ENCODE assay signal across 17 cellular contexts in genomic region chr12:29239336-29239735, GRCh38.
DNase-seq lines count a peak whose midpoint lies in the region; ATAC-seq, FAIRE-seq and TF ChIP-seq lines count a peak whose summit lies in the region.
"Had no signal": no experiment of that assay in that cellular context is flagged by ENCODE, and none has a peak within 500 bp of the region (broad histone marks: within the 10 kb centered on the region; RNA-seq: fewer than 3 reads in every experiment).

No MANE protein-coding gene starts in this region.

- no peaks in the 10 kb centered on the region for H3K9me3 ChIP-seq in PC-3 (ENCODE audit: low read length)
- H3K9me3 ChIP-seq in endothelial cell of umbilical vein (replicated peaks; ENCODE audit: control insufficient read depth, insufficient read depth, low read length): no peaks in the 10 kb centered on the region
- no peaks in the 10 kb centered on the region for H3K9me3 ChIP-seq in mesenchymal stem cell (ENCODE audit: control insufficient read depth, low read length)
- H3K9me3 ChIP-seq: BLaER1, HAP-1 had no signal

- no peak overlapping the region for H2AK5ac ChIP-seq in mesenchymal stem cell (ENCODE audit: low read length, severe bottlenecking)

- WGBS in mesenchymal stem cell: no CpG with 5 or more reads among the region's 1 CpG

- no peaks in the 10 kb centered on the region for H3K27me3 ChIP-seq in PC-3 (ENCODE audit: low read length)
- no peaks in the 10 kb centered on the region for H3K27me3 ChIP-seq in endothelial cell of umbilical vein (ENCODE audit: control insufficient read depth in 2 of 2, insufficient read depth in 2 of 2, low read length in 2 of 2)
- H3K27me3 ChIP-seq in mesenchymal stem cell (ENCODE audit: control insufficient read depth in 1 of 2, insufficient read depth in 1 of 2, low read length in 2 of 2): no peaks in the 10 kb centered on the region
- H3K27me3 ChIP-seq: BLaER1 had no signal

- intact Hi-C loops in PC-3 (cut with micrococcal nuclease) (no loop called here), endothelial cell of umbilical vein (cut with micrococcal nuclease) (loop anchor here (10.0 kb wide), 1 partner anchor 475 kb away; no protein-coding TSS in a partner anchor), posterior vena cava (cut with DNase I) (no loop called here)

- no peak overlapping the region for H3K4me3 ChIP-seq in PC-3 (ENCODE audit: low read length)
- H3K4me3 ChIP-seq in endothelial cell of umbilical vein (replicated peaks in 1 of 3; ENCODE audit: insufficient read depth in 1 of 3, low read depth in 1 of 3, low read length in 3 of 3): no peak overlapping the region
- H3K4me3 ChIP-seq in mesenchymal stem cell (ENCODE audit: insufficient read depth in 1 of 2, low read depth in 1 of 2, low read length in 2 of 2): no peak overlapping the region
- H3K4me3 ChIP-seq: BLaER1, GM12878, GM23248, HAP-1 had no signal

- H2BK120ac ChIP-seq in mesenchymal stem cell (ENCODE audit: low read depth, low read length): no peak overlapping the region

- TF ChIP-seq POLR2A in endothelial cell of umbilical vein (IDR thresholded peaks at IDR 0.05; ENCODE audit: low read depth, low read length): no peak

- POLR2A ChIA-PET in PC-3 (lab: Charles Lee; ENCODE audit: unreplicated experiment) (interaction anchor here (0.7 kb wide), 1 partner anchor 237 kb away, joined by 3 read pairs; no protein-coding TSS in a partner anchor), endothelial cell of umbilical vein (lab: Charles Lee) (no interaction called here)

- DNase-seq in PC-3 (no peak), endothelial cell of umbilical vein (ENCODE audit: low read depth, low spot score) (no peak), mesenchymal stem cell (no peak), stromal cell of bone marrow (ENCODE audit: low read depth) (peak; percentile 35), KG1 (lab: John Stamatoyannopoulos, UW) (no peak), posterior vena cava (ENCODE audit: low spot score) (no peak), NCI-H510A (lab: John Stamatoyannopoulos, UW) (no peak)
- DNase-seq: 8988T; CD4-positive, alpha-beta memory T cell; DMS 273 treated with DMSO at 0.1 percent for 48 hours; DND-41; GM23248 had no signal

- ATAC-seq in PC-3 (no peak), GM21390 (IDR thresholded peaks at IDR 0.05; ENCODE audit: unreplicated experiment) (no peak)
- ATAC-seq: GM12878 had no signal

- H3K14ac ChIP-seq in mesenchymal stem cell (ENCODE audit: low read length in 2 of 2): no peak overlapping the region

- no peak overlapping the region for H2BK5ac ChIP-seq in mesenchymal stem cell (ENCODE audit: low read depth, low read length, poor library complexity, severe bottlenecking)

- CTCF ChIA-PET in PC-3 (lab: Charles Lee): interaction anchor here (0.6 to 0.7 kb wide), 2 partner anchors 72 to 166 kb away, joined by 3 read pairs; no protein-coding TSS in a partner anchor
- CTCF ChIA-PET in endothelial cell of umbilical vein (lab: Charles Lee): interaction anchor here (1.1 to 1.7 kb wide), 3 partner anchors 14 to 151 kb away, joined by 3 to 4 read pairs (median 4); no protein-coding TSS in a partner anchor

- H4K91ac ChIP-seq in mesenchymal stem cell (ENCODE audit: low read length): no peak overlapping the region

- no peak overlapping the region for H3K9ac ChIP-seq in PC-3 (ENCODE audit: low read length)
- peak overlapping the region; percentile 46 for H3K9ac ChIP-seq in endothelial cell of umbilical vein (replicated peaks; ENCODE audit: extremely low read depth, insufficient read depth, low read length)
- peak overlapping the region; percentile 3 for H3K9ac ChIP-seq in mesenchymal stem cell (ENCODE audit: low read length)
- H3K9ac ChIP-seq: BLaER1, GM23248 had no signal

- H3K9me2 ChIP-seq in PC-3 (replicated peaks; ENCODE audit: low read length): no peaks in the 10 kb centered on the region

- no peaks in the 10 kb centered on the region for H3K9me1 ChIP-seq in endothelial cell of umbilical vein (replicated peaks; ENCODE audit: control insufficient read depth, extremely low read depth, insufficient read depth, low read length)

- no peak for FAIRE-seq in endothelial cell of umbilical vein (lab: Jason Lieb, UNC)
- FAIRE-seq: GM12878 had no signal

- H3K79me1 ChIP-seq in mesenchymal stem cell (replicated peaks; ENCODE audit: low read length, poor library complexity, severe bottlenecking): peaks cover 3% of the 10 kb centered on the region

- H3K4ac ChIP-seq in mesenchymal stem cell (ENCODE audit: low read depth in 1 of 2, low read length in 2 of 2): no peak overlapping the region

- BruUV-seq in PC-3 (replicated peaks; lab: Mats Ljungman, UMichigan): no TSS peak
- no TSS peak for BruUV-seq in endothelial cell of umbilical vein (replicated peaks; lab: Mats Ljungman, UMichigan)

- H3K27ac ChIP-seq in PC-3 (ENCODE audit: low read length): peak overlapping the region; percentile 48
- H3K27ac ChIP-seq in endothelial cell of umbilical vein (ENCODE audit: insufficient read depth, low read depth, low read length): peak overlapping the region; percentile 69
- no peak overlapping the region for H3K27ac ChIP-seq in mesenchymal stem cell (ENCODE audit: low read length, poor library complexity, severe bottlenecking)
- H3K27ac ChIP-seq: BLaER1, GM23248, HL-60 had no signal

- no peak overlapping the region for H3K23ac ChIP-seq in mesenchymal stem cell (ENCODE audit: low read length in 2 of 2)

- peaks cover 18% of the 10 kb centered on the region for H3F3A ChIP-seq in PC-3 (ENCODE audit: low read length, unreplicated experiment)

- no peaks in the 10 kb centered on the region for H3K36me3 ChIP-seq in PC-3 (ENCODE audit: low read depth, low read length)
- H3K36me3 ChIP-seq in endothelial cell of umbilical vein (ENCODE audit: control insufficient read depth in 2 of 2, extremely low read depth in 1 of 2, insufficient read depth in 2 of 2, low read length in 2 of 2): no peaks in the 10 kb centered on the region
- H3K36me3 ChIP-seq in mesenchymal stem cell (ENCODE audit: control insufficient read depth in 1 of 2, insufficient read depth in 2 of 2, low read depth in 1 of 2, low read length in 2 of 2): no peaks in the 10 kb centered on the region
- H3K36me3 ChIP-seq: BLaER1, HAP-1 had no signal

- H4K8ac ChIP-seq in mesenchymal stem cell (ENCODE audit: low read length): no peak overlapping the region

- no peak overlapping the region for H2BK15ac ChIP-seq in mesenchymal stem cell (ENCODE audit: low read depth, poor library complexity, severe bottlenecking)

- H2AFZ ChIP-seq in PC-3 (ENCODE audit: low read length): no peak overlapping the region
- H2AFZ ChIP-seq in endothelial cell of umbilical vein (ENCODE audit: low read depth, low read length): no peak overlapping the region
- no peak overlapping the region for H2AFZ ChIP-seq in mesenchymal stem cell (ENCODE audit: low read depth, low read length)
- H2AFZ ChIP-seq: GM23248 had no signal

- H3K4me1 ChIP-seq in PC-3 (ENCODE audit: insufficient read depth, low read length) (peaks cover 68% of the 10 kb centered on the region), endothelial cell of umbilical vein (ENCODE audit: control insufficient read depth, extremely low read depth, insufficient read depth, low read length) (peaks cover 78% of the 10 kb centered on the region), mesenchymal stem cell (ENCODE audit: control insufficient read depth, insufficient read depth, low read depth, low read length) (peaks cover 4% of the 10 kb centered on the region)
- H3K4me1 ChIP-seq: BLaER1, HAP-1 had no signal

- H4K20me1 ChIP-seq in PC-3 (ENCODE audit: low read length): no peaks in the 10 kb centered on the region
- no peaks in the 10 kb centered on the region for H4K20me1 ChIP-seq in endothelial cell of umbilical vein (replicated peaks; ENCODE audit: control insufficient read depth, extremely low read depth, insufficient read depth, low read length)
- H4K20me1 ChIP-seq: BLaER1 had no signal

- no peak overlapping the region for H2BK12ac ChIP-seq in mesenchymal stem cell (ENCODE audit: low read length in 2 of 2)

- no peak overlapping the region for H3K18ac ChIP-seq in mesenchymal stem cell (ENCODE audit: low read depth in 1 of 2, low read length in 2 of 2)

- H3K4me2 ChIP-seq in PC-3 (ENCODE audit: low read length) (peak overlapping the region; percentile 15; the same call in 1 of the 2 replicates), endothelial cell of umbilical vein (ENCODE audit: insufficient read depth, low read length) (peak overlapping the region; percentile 28), mesenchymal stem cell (ENCODE audit: low read length, poor library complexity, severe bottlenecking) (no peak overlapping the region)
- H3K4me2 ChIP-seq: BLaER1 had no signal

- dilution Hi-C loops in endothelial cell of umbilical vein (cut with MboI; ENCODE audit: extremely low pct_ligation_motif_present, low sequenced_read_pairs): no loop called here

- no peaks in the 10 kb centered on the region for H3K79me2 ChIP-seq in PC-3 (ENCODE audit: low read length)
- peaks cover 4% of the 10 kb centered on the region for H3K79me2 ChIP-seq in endothelial cell of umbilical vein (ENCODE audit: control insufficient read depth, insufficient read depth, low read length)

- TF ChIP-seq CTCF in PC-3 (conservative IDR thresholded peaks at IDR 0.05; ENCODE audit: low read depth, low read length) (no peak), endothelial cell of umbilical vein (IDR thresholded peaks at IDR 0.05; ENCODE audit: extremely low read depth in 1 of 2, insufficient read depth in 1 of 2, low read depth in 1 of 2, low read length in 2 of 2) (no peak)

TF ChIP-seq in endothelial cell of umbilical vein, 7 proteins besides CTCF, POLR2A, EP300 and RAD21:
- TF ChIP-seq JUN (IDR thresholded peaks at IDR 0.05; ENCODE audit: borderline replicate concordance, insufficient read depth, insufficient read length, low read depth) (no peak), GATA2 (IDR thresholded peaks at IDR 0.05; ENCODE audit: insufficient read depth, insufficient read length, low read depth, low read length) (peak; percentile 10), MAX (IDR thresholded peaks at IDR 0.05; ENCODE audit: insufficient read depth, insufficient read length) (no peak), FOS (IDR thresholded peaks at IDR 0.05; ENCODE audit: borderline replicate concordance, insufficient read depth, low read length) (no peak)
